8 cellular contexts compared by ENCODE assay signal in the genomic region with DNA sequence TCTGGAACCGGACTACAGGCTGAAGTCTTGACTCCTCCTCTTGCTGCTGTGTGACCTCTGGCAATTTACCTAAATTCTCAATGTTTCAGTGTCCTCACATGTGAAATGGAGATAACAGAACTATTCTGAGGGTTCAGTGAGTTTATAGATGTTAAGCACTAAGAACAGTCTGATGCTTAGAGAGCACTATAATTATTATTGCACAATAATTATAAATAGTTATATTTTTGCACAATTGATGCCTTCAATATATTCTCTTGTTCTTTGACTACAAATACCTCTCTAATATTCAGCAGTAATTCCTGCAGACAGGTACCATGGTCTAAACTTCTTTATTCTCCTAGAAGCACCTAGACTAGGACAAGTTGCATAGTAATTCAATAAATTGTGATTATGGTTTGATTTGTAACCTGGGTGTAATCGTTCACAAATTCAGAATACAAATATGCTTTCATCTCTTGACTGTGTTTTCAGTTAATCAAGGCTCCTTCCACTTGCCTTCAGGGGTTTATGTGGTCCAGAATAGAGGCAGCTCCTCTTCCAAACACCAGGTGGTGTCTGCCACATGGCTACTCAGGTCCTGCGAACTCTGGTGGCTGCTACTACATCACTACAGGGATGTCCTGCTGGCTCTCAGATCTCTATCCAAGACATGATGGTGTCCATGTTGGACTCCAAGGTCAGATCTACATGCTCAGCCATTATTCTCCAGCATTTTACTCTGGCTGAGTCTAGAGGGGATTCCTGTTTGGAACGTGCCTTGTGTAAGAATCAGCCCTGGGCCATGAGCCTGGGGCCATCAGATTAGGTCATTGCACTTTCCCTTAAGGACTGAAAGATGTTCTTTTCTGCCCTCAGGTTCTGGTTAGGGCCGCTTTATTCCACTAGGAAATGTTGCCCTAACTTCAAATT.
DNase-seq lines count a peak whose midpoint lies in the region; TF ChIP-seq lines count a peak whose summit lies in the region.

No MANE protein-coding gene starts in this region.

- no peak overlapping the region for H3K4me2 ChIP-seq in H9 (ENCODE audit: insufficient read depth, insufficient read length, low read length)

- no peak overlapping the region for H4K91ac ChIP-seq in H9 (ENCODE audit: insufficient read length, low read depth, low read length)

- no peaks in the 10 kb centered on the region for H3K23me2 ChIP-seq in H9 (ENCODE audit: insufficient read length, low read depth, low read length, poor library complexity, severe bottlenecking)

- H3K9ac ChIP-seq in H9 (ENCODE audit: extremely low read depth, insufficient read length, low read length): no peak overlapping the region

- no peak overlapping the region for H3K18ac ChIP-seq in H9 (ENCODE audit: insufficient read length, low read depth, low read length)

- H3K27me3 Mint-ChIP-seq in H9 (ENCODE audit: low read depth): no peaks in the 10 kb centered on the region; the same call in 1 of the 2 replicates
- H3K27me3 Mint-ChIP-seq in activated CD4-positive, alpha-beta T cell treated with anti-CD3 and anti-CD28 coated beads, Interleukin-2, amount 10 ng/mL, durations not matched to agents 7 days and 5 days: peaks cover 7% of the 10 kb centered on the region

- H3K4ac ChIP-seq in H9 (ENCODE audit: low read depth, low read length): no peak overlapping the region

- TF ChIP-seq CTCF in GM12874 (IDR thresholded peaks at IDR 0.05; ENCODE audit: insufficient read depth, low read depth, low read length): peak; percentile 63
- TF ChIP-seq CTCF in H9 (conservative IDR thresholded peaks at IDR 0.05): peak; percentile 65

- H3K4me1 ChIP-seq in H9 (ENCODE audit: insufficient read depth, low read length) (no peaks in the 10 kb centered on the region), iPS DF 6.9 (ENCODE audit: control insufficient read depth, insufficient read depth, low read length) (no peaks in the 10 kb centered on the region)

- CTCF ChIA-PET in activated CD4-positive, alpha-beta T cell treated with anti-CD3 and anti-CD28 coated beads, Interleukin-2, amount 10 ng/mL, durations not matched to agents 7 days and 5 days (lab: Charles Lee): no interaction called here

- no peak overlapping the region for H2AK5ac ChIP-seq in H9 (ENCODE audit: insufficient read length, low read length)

- H3K4me1 Mint-ChIP-seq in H9: peaks cover 2 to 6% of the 10 kb centered on the region in 2 experiments; a peak in 3 of 4 replicates
- peaks cover 4% of the 10 kb centered on the region for H3K4me1 Mint-ChIP-seq in activated CD4-positive, alpha-beta T cell treated with anti-CD3 and anti-CD28 coated beads, Interleukin-2, amount 10 ng/mL, durations not matched to agents 7 days and 5 days

- no peaks in the 10 kb centered on the region for H3K36me3 Mint-ChIP-seq in H9 (ENCODE audit: insufficient read depth in 1 of 3, low read depth in 3 of 3)
- H3K36me3 Mint-ChIP-seq in activated CD4-positive, alpha-beta T cell treated with anti-CD3 and anti-CD28 coated beads, Interleukin-2, amount 10 ng/mL, durations not matched to agents 7 days and 5 days (ENCODE audit: low read depth): no peaks in the 10 kb centered on the region

- H3K14ac ChIP-seq in H9 (ENCODE audit: insufficient read depth, low read length): no peak overlapping the region

- H4K20me1 ChIP-seq in H9 (ENCODE audit: control insufficient read depth, insufficient read depth, insufficient read length): no peaks in the 10 kb centered on the region

- H3K27me3 ChIP-seq in H9 (ENCODE audit: insufficient read depth, low read length): no peaks in the 10 kb centered on the region
- H3K27me3 ChIP-seq in iPS DF 6.9 (ENCODE audit: control insufficient read depth, insufficient read depth, low read length): no peaks in the 10 kb centered on the region

- no peaks in the 10 kb centered on the region for H3K9me3 ChIP-seq in H9 (ENCODE audit: control insufficient read depth, low read depth, low read length)
- H3K9me3 ChIP-seq in iPS DF 6.9 (ENCODE audit: control insufficient read depth, insufficient read depth, low read length): no peaks in the 10 kb centered on the region

- H3K9me3 Mint-ChIP-seq in H9: no peaks in the 10 kb centered on the region
- no peaks in the 10 kb centered on the region for H3K9me3 Mint-ChIP-seq in activated CD4-positive, alpha-beta T cell treated with anti-CD3 and anti-CD28 coated beads, Interleukin-2, amount 10 ng/mL, durations not matched to agents 7 days and 5 days

- POLR2A ChIA-PET in activated CD4-positive, alpha-beta T cell treated with anti-CD3 and anti-CD28 coated beads, Interleukin-2, amount 10 ng/mL, durations not matched to agents 7 days and 5 days (lab: Charles Lee): no interaction called here

- no peaks in the 10 kb centered on the region for H3K79me1 ChIP-seq in H9 (ENCODE audit: insufficient read depth, low read depth, low read length, poor library complexity, severe bottlenecking)

- no peaks in the 10 kb centered on the region for H3K79me2 ChIP-seq in H9 (ENCODE audit: insufficient read depth, low read length)

- H3T11ph ChIP-seq in H9 (ENCODE audit: low read length): no peak overlapping the region

- H3K4me3 ChIP-seq in iPS DF 6.9 (ENCODE audit: low read length): no peak overlapping the region

- H2AFZ ChIP-seq in H9 (ENCODE audit: low read length): no peak overlapping the region

- H3K56ac ChIP-seq in H9 (ENCODE audit: insufficient read length, low read depth, low read length): no peak overlapping the region

- H4K8ac ChIP-seq in H9 (replicated peaks; ENCODE audit: insufficient read length, low read depth, low read length): no peak overlapping the region

- H4K5ac ChIP-seq in H9 (ENCODE audit: insufficient read length, low read depth, low read length): no peak overlapping the region

- H3K4me3 Mint-ChIP-seq in H9: no peak overlapping the region
- H3K4me3 Mint-ChIP-seq in activated CD4-positive, alpha-beta T cell treated with anti-CD3 and anti-CD28 coated beads, Interleukin-2, amount 10 ng/mL, durations not matched to agents 7 days and 5 days: no peak overlapping the region

- no peaks in the 10 kb centered on the region for H3K36me3 ChIP-seq in iPS DF 6.9 (ENCODE audit: control insufficient read depth, insufficient read depth, low read length)

- no peak overlapping the region for H2BK12ac ChIP-seq in H9 (ENCODE audit: insufficient read length, low read depth, low read length)

- DNase-seq in H9 (peak; percentile 57), NCI-H460 (ENCODE audit: extremely low read depth, low read depth) (peak; percentile 1), iPS DF 6.9 (ENCODE audit: low read depth, low spot score) (peak; percentile 5), medulla oblongata (ENCODE audit: extremely low spot score) (no peak), GDM1 (lab: John Stamatoyannopoulos, UW) (no peak), NCI-H2107 treated with DMSO at 0.1 percent for 48 hours (lab: John Stamatoyannopoulos, UW; ENCODE audit: unreplicated experiment) (no peak)
- no peak for DNase-seq in activated CD4-positive, alpha-beta T cell treated with anti-CD3 and anti-CD28 coated beads, Interleukin-2, amount 10 ng/mL, durations not matched to agents 7 days and 5 days

- H3K27ac ChIP-seq in H9 (ENCODE audit: insufficient read length, low read depth, low read length) (no peak overlapping the region), iPS DF 6.9 (ENCODE audit: low read length) (no peak overlapping the region)

- H3K23ac ChIP-seq in H9 (ENCODE audit: insufficient read length, low read depth, low read length): no peak overlapping the region

- no peak overlapping the region for H2BK20ac ChIP-seq in H9 (ENCODE audit: low read depth, low read length, poor library complexity, severe bottlenecking)

- H2BK5ac ChIP-seq in H9 (ENCODE audit: insufficient read length, low read length): no peak overlapping the region

- H3K27ac Mint-ChIP-seq in H9: no peak overlapping the region
- H3K27ac Mint-ChIP-seq in activated CD4-positive, alpha-beta T cell treated with anti-CD3 and anti-CD28 coated beads, Interleukin-2, amount 10 ng/mL, durations not matched to agents 7 days and 5 days: no peak overlapping the region

- no CpG with 5 or more reads among the region's 5 CpGs for WGBS in H9 (ENCODE audit: extremely low coverage, insufficient read length, low lambda C conversion rate)
- WGBS in iPS DF 6.9 (ENCODE audit: insufficient coverage, insufficient read length): no CpG with 5 or more reads among the region's 5 CpGs

- H2BK120ac ChIP-seq in H9 (ENCODE audit: low read depth, low read length, poor library complexity, severe bottlenecking): no peak overlapping the region

- no peak overlapping the region for H2BK15ac ChIP-seq in H9 (ENCODE audit: low read depth, low read length)

Comparison
In these comparisons a context has a peak if more than half of its experiments do, and no peak if none do; other contexts are left out.
1. DNase-seq: peak in H9 (single experiment), NCI-H460 (single experiment) and iPS DF 6.9 (single experiment); none in medulla oblongata (single experiment), activated CD4-positive, alpha-beta T cell treated with anti-CD3 and anti-CD28 coated beads, Interleukin-2, amount 10 ng/mL, durations not matched to agents 7 days and 5 days (single experiment), GDM1 (single experiment) and NCI-H2107 treated with DMSO at 0.1 percent for 48 hours (single experiment).